ENCODE assay signal across 8 cellular contexts in the genomic region with DNA sequence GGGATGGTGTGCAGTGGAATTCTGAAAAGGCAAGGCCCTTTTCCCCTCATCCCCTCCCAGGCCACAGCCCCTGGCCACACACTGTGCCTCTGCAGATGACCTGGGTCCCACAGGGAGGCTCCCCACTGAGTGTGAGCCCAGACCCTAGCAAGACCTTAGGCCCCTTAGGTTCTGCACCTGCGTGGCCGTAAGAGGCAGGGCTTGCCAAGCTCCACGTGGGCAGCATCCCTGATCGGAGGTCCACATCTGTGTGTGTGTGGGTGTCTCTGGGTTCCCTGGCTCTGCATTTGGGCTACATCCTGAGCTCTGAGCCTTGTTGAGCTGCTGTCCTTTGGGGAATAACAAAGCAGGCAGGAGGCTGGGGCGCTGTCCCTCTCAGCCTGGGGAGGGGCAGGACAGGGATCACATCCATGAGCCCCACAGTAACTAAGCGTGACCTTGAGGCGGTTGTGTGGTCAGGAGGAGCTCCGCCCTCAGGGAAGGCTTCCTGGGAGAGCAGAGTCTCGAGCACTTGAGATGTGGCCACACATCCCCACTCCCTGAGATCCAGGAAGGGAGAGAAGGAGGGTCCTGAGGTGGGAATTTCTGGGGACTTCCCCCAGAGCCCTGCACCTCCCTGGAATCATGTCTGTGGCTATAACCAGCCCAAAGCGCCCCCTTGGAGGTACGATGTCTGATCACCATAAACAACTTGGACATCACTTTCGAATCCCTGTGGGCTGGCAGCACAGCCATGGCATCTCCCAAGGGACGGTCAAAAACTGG.
DNase-seq lines count a peak whose midpoint lies in the region; ATAC-seq, FAIRE-seq and TF ChIP-seq lines count a peak whose summit lies in the region.

No MANE protein-coding gene starts in this region.

- peak; percentile 80 for FAIRE-seq in HTR-8/SVneo (lab: Jason Lieb, UNC)

- H3K36me3 ChIP-seq in liver (ENCODE audit: control insufficient read depth in 4 of 4, insufficient read depth in 3 of 4, low read depth in 1 of 4, low read length in 3 of 4) = peaks cover 0 to 4% (median 0%) of the 10 kb centered on the region in 4 donors
- H3K36me3 ChIP-seq in suprapubic skin = no peaks in the 10 kb centered on the region

- ATAC-seq in GM21619 (IDR thresholded peaks at IDR 0.05; ENCODE audit: unreplicated experiment) (no peak), GM19023 (IDR thresholded peaks at IDR 0.05; ENCODE audit: unreplicated experiment) (no peak)

- no peaks in the 10 kb centered on the region for H3K27me3 ChIP-seq in liver (ENCODE audit: control insufficient read depth in 4 of 4, insufficient read depth in 4 of 4, low read length in 3 of 4)
- no peaks in the 10 kb centered on the region for H3K27me3 ChIP-seq in suprapubic skin

- TF ChIP-seq EP300 in suprapubic skin (IDR thresholded peaks at IDR 0.05) = no peak

- WGBS in adipose tissue, 3 donors = 68 to 81% (median 81%) methylated on average over 12 to 13 of the region's 13 CpGs
- 85% methylated on average over 13 of the region's 13 CpGs for WGBS in liver
- WGBS in suprapubic skin = 57% methylated on average over 7 of the region's 13 CpGs

- no peak for TF ChIP-seq RAD21 in liver (IDR thresholded peaks at IDR 0.05)

- DNase-seq in HTR-8/SVneo (ENCODE audit: insufficient read length, low spot score) (no peak), suprapubic skin (ENCODE audit: low spot score in 2 of 2) (no peak)
- no peak for DNase-seq in activated CD4-positive, alpha-beta T cell treated with anti-CD3 and anti-CD28 coated beads, Interleukin-2, amount 50 U/mL, for 48 hours
- no peak for DNase-seq in stimulated activated CD4-positive, alpha-beta T cell treated with anti-CD3 and anti-CD28 coated beads, Interleukin-2, amount 100 ng/mL, for 24 hours

- H3K27ac ChIP-seq in adipose tissue (ENCODE audit: low read depth, low read length) (peak overlapping the region; percentile 57), liver (ENCODE audit: low read depth in 1 of 2, low read length in 2 of 2) (peak overlapping the region; percentile 52 to 72), suprapubic skin (peak overlapping the region; percentile 84)

- TF ChIP-seq CTCF in liver (IDR thresholded peaks at IDR 0.05; ENCODE audit: low read depth, low read length, missing input control) (no peak), suprapubic skin (IDR thresholded peaks at IDR 0.05) (no peak)

- H3K9me3 ChIP-seq in liver (ENCODE audit: control insufficient read depth in 4 of 4, low read length in 3 of 4) = no peaks in the 10 kb centered on the region
- no peaks in the 10 kb centered on the region for H3K9me3 ChIP-seq in suprapubic skin

- peaks cover 2 to 36% (median 19%) of the 10 kb centered on the region in 4 donors for H3K4me1 ChIP-seq in liver (ENCODE audit: control insufficient read depth in 4 of 4, insufficient read depth in 4 of 4, low read length in 3 of 4)
- peaks cover 86% of the 10 kb centered on the region for H3K4me1 ChIP-seq in suprapubic skin

- H3K9ac ChIP-seq in liver (ENCODE audit: low read depth in 1 of 2, low read length in 2 of 2) = no peak overlapping the region

- no peak for TF ChIP-seq POLR2A in suprapubic skin (IDR thresholded peaks at IDR 0.05)

- H3K4me3 ChIP-seq in liver (ENCODE audit: low read depth in 1 of 3, low read length in 3 of 3) (no peak overlapping the region), suprapubic skin (no peak overlapping the region)

TF ChIP-seq in liver, 16 proteins besides CTCF, POLR2A, EP300 and RAD21:
- TF ChIP-seq YY1 (IDR thresholded peaks at IDR 0.05) (no peak), FOXA2 (IDR thresholded peaks at IDR 0.05) (no peak), GABPA (IDR thresholded peaks at IDR 0.05 in 1 of 2, conservative IDR thresholded peaks at IDR 0.05 in 1 of 2) (no peak), JUND (IDR thresholded peaks at IDR 0.05) (no peak)
